In the genomic region with DNA sequence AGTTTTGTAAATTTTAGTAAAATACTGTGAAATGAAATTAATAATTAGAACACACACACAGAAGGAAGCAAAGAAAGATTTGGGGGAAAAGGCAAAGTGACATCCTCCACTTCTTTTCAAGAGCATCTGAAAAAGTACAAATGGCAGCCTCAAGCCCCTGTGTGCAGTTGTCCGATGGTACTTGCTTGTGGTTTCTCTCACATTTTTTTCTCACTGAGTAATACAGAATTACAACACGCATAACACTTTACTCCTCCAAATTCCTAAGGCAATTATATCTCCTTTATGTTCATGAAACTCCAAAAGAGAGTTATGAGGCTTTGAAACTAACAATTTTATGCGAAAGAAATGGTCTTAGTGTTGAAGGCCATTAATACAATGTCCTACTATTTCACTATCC, we compare ENCODE assay signal across 19 cellular contexts.
DNase-seq lines count a peak whose midpoint lies in the region; ATAC-seq and TF ChIP-seq lines count a peak whose summit lies in the region.
"Had no signal": no experiment of that assay in that cellular context is flagged by ENCODE, and none has a peak within 500 bp of the region (broad histone marks: within the 10 kb centered on the region; RNA-seq: fewer than 3 reads in every experiment).

No MANE protein-coding gene starts in this region.

- peaks cover 6% of the 10 kb centered on the region for H3K9me3 Mint-ChIP-seq in HFFc6
- no peaks in the 10 kb centered on the region for H3K9me3 Mint-ChIP-seq in activated CD8-positive, alpha-beta T cell treated with anti-CD3 and anti-CD28 coated beads for 36 hours
- H3K9me3 Mint-ChIP-seq: IgD-negative memory B cell; T-helper 2 cell treated with Interferon-gamma antibody and Interleukin-4, amounts not matched to agents 5 μg/mL and 100 μg/mL, for 36 hours had no signal

- H3K36me3 Mint-ChIP-seq in HFFc6 (ENCODE audit: low read depth) = no peaks in the 10 kb centered on the region
- no peaks in the 10 kb centered on the region for H3K36me3 Mint-ChIP-seq in activated CD8-positive, alpha-beta T cell treated with anti-CD3 and anti-CD28 coated beads for 36 hours (ENCODE audit: low read depth)
- H3K36me3 Mint-ChIP-seq: IgD-negative memory B cell had no signal

- H3K4me3 ChIP-seq in mucosa of descending colon = no peak overlapping the region
- no peak overlapping the region for H3K4me3 ChIP-seq in esophagus squamous epithelium
- H3K4me3 ChIP-seq: body of pancreas, thoracic aorta had no signal

- H3K27me3 ChIP-seq in esophagus squamous epithelium = no peaks in the 10 kb centered on the region
- H3K27me3 ChIP-seq: body of pancreas had no signal

- intact Hi-C loops in mucosa of descending colon (cut with DNase I, micrococcal nuclease) (no loop called here), esophagus squamous epithelium (cut with DNase I) (no loop called here)
- intact Hi-C loops in activated CD8-positive, alpha-beta T cell treated with anti-CD3 and anti-CD28 coated beads for 36 hours (cut with micrococcal nuclease) = no loop called here

- TF ChIP-seq POLR2A in esophagus squamous epithelium (IDR thresholded peaks at IDR 0.05) = no peak

- no peak for ATAC-seq in mucosa of descending colon
- ATAC-seq in activated CD8-positive, alpha-beta T cell treated with anti-CD3 and anti-CD28 coated beads for 36 hours = no peak
- ATAC-seq: body of pancreas had no signal

- no peak overlapping the region for H3K4me3 Mint-ChIP-seq in HFFc6
- no peak overlapping the region for H3K4me3 Mint-ChIP-seq in activated CD8-positive, alpha-beta T cell treated with anti-CD3 and anti-CD28 coated beads for 36 hours
- H3K4me3 Mint-ChIP-seq: endodermal cell; IgD-negative memory B cell; T-helper 2 cell treated with Interferon-gamma antibody and Interleukin-4, amounts not matched to agents 5 μg/mL and 100 μg/mL, for 36 hours had no signal

- POLR2A ChIA-PET in activated CD8-positive, alpha-beta T cell treated with anti-CD3 and anti-CD28 coated beads for 36 hours (lab: Charles Lee) = no interaction called here

- H3K36me3 ChIP-seq in mucosa of descending colon (ENCODE audit: low read depth) (no peaks in the 10 kb centered on the region), esophagus squamous epithelium (no peaks in the 10 kb centered on the region)
- H3K36me3 ChIP-seq: thoracic aorta had no signal

- H3K4me1 ChIP-seq in mucosa of descending colon (ENCODE audit: low read depth) (no peaks in the 10 kb centered on the region), esophagus squamous epithelium (no peaks in the 10 kb centered on the region)
- H3K4me1 ChIP-seq: body of pancreas, parathyroid adenoma had no signal

- peaks cover 9% of the 10 kb centered on the region; the same call in 1 of the 2 replicates for H3K27me3 Mint-ChIP-seq in HFFc6 (ENCODE audit: insufficient read depth)
- H3K27me3 Mint-ChIP-seq in activated CD8-positive, alpha-beta T cell treated with anti-CD3 and anti-CD28 coated beads for 36 hours = no peaks in the 10 kb centered on the region
- H3K27me3 Mint-ChIP-seq: IgD-negative memory B cell had no signal

- H3K9me3 ChIP-seq in mucosa of descending colon (no peaks in the 10 kb centered on the region), esophagus squamous epithelium (no peaks in the 10 kb centered on the region)
- H3K9me3 ChIP-seq: body of pancreas, thoracic aorta had no signal

- 70 to 72% methylated on average over 3 of the region's 3 CpGs for WGBS in esophagus squamous epithelium, 2 donors

- H3K27ac Mint-ChIP-seq in HFFc6 = no peak overlapping the region
- H3K27ac Mint-ChIP-seq in activated CD8-positive, alpha-beta T cell treated with anti-CD3 and anti-CD28 coated beads for 36 hours = no peak overlapping the region
- H3K27ac Mint-ChIP-seq: activated T-helper 2 cell treated with anti-CD3 and anti-CD28 coated beads, Interferon-gamma antibody, Interleukin-2, Interleukin-4, amounts not matched to agents 10 μg/mL and 5 μg/mL and 100 μg/mL, durations not matched to agents 14 hours and 24 hours and 36 hours; endodermal cell; IgD-negative memory B cell; T-helper 2 cell treated with Interferon-gamma antibody and Interleukin-4, amounts not matched to agents 5 μg/mL and 100 μg/mL, for 36 hours had no signal

- H3K27ac ChIP-seq in esophagus squamous epithelium = no peak overlapping the region
- H3K27ac ChIP-seq: body of pancreas, parathyroid adenoma, thoracic aorta had no signal

- CTCF ChIA-PET in activated CD8-positive, alpha-beta T cell treated with anti-CD3 and anti-CD28 coated beads for 36 hours (lab: Charles Lee) = no interaction called here

- peaks cover 6% of the 10 kb centered on the region for H3K4me1 Mint-ChIP-seq in HFFc6 (ENCODE audit: low read depth)
- H3K4me1 Mint-ChIP-seq in activated CD8-positive, alpha-beta T cell treated with anti-CD3 and anti-CD28 coated beads for 36 hours (ENCODE audit: low read depth) = no peaks in the 10 kb centered on the region
- H3K4me1 Mint-ChIP-seq: endodermal cell, IgD-negative memory B cell had no signal

- DNase-seq in A172 (ENCODE audit: low spot score) = peak; percentile 60
- DNase-seq in HFFc6 = peak; percentile 30
- peak; percentile 70 for DNase-seq in astrocyte of the hippocampus (ENCODE audit: low read depth, low spot score)
- DNase-seq in glomerular visceral epithelial cell (ENCODE audit: extremely low spot score) = peak; percentile 64
- DNase-seq in mucosa of descending colon = no peak
- no peak for DNase-seq in esophagus squamous epithelium (lab: John Stamatoyannopoulos, UW)
- no peak for DNase-seq in activated CD8-positive, alpha-beta T cell treated with anti-CD3 and anti-CD28 coated beads for 36 hours
- DNase-seq in DMS 273 (lab: John Stamatoyannopoulos, UW; ENCODE audit: unreplicated experiment) = no peak
- DNase-seq: activated CD4-positive, alpha-beta T cell treated with anti-CD3 and anti-CD28 coated beads, Interleukin-2, amount 50 U/mL, for 48 hours; body of pancreas; endodermal cell; NCI-H1417 treated with DMSO at 0.1 percent for 48 hours; NCI-H526; stimulated activated CD4-positive, alpha-beta T cell treated with anti-CD3 and anti-CD28 coated beads, Interleukin-12 subunit alpha, Interleukin-12 subunit beta, amount 100 ng/mL, for 4 hours had no signal

- TF ChIP-seq CTCF in HFFc6 (IDR thresholded peaks at IDR 0.05) (no peak), mucosa of descending colon (IDR thresholded peaks at IDR 0.05) (no peak), esophagus squamous epithelium (IDR thresholded peaks at IDR 0.05) (no peak)
- no peak for TF ChIP-seq CTCF in activated CD8-positive, alpha-beta T cell treated with anti-CD3 and anti-CD28 coated beads for 36 hours (IDR thresholded peaks at IDR 0.05)

Comparison
In these comparisons a context has a peak if more than half of its experiments do, and no peak if none do; other contexts are left out.
1. DNase-seq: peak in A172 (single experiment), HFFc6 (single experiment), astrocyte of the hippocampus (single experiment) and glomerular visceral epithelial cell (single experiment); none in mucosa of descending colon (0 of 3), esophagus squamous epithelium (single experiment), activated CD8-positive, alpha-beta T cell treated with anti-CD3 and anti-CD28 coated beads for 36 hours (single experiment) and DMS 273 (single experiment).